Comparison of ENCODE assay signal across 31 cellular contexts in the genomic region with DNA sequence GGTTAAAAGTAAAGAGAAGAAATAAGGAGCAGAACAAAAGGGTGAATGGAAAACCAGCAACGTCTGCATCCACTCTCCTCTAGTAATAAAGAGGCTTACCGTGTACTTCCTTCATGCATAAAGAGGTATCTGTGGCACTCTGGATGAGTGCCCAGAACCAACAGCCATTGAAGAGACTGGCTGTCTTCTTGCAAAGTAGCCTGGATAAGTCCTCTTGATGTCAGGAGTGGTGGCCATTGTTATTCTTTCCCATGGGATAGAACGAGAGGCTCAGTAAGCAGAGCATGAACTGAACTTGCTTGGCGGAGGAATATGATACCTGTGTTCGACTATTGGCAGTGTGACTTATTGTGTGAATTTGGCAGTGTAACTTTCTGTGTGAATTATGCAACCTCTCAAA.
DNase-seq lines count a peak whose midpoint lies in the region; ATAC-seq, FAIRE-seq and TF ChIP-seq lines count a peak whose summit lies in the region.
"Had no signal": no experiment of that assay in that cellular context is flagged by ENCODE, and none has a peak within 500 bp of the region (broad histone marks: within the 10 kb centered on the region; RNA-seq: fewer than 3 reads in every experiment).

No MANE protein-coding gene starts in this region.

- no peaks in the 10 kb centered on the region for H3K79me2 ChIP-seq in astrocyte (ENCODE audit: insufficient read depth, low read length)

- POLR2A ChIA-PET in A673 (lab: Charles Lee; ENCODE audit: low non-redundant PET), result no interaction called here

- H3K4me3 ChIP-seq in A673 (ENCODE audit: low read depth, low read length, poor library complexity, severe bottlenecking) (no peak overlapping the region), astrocyte (ENCODE audit: insufficient read depth, low read depth, low read length) (no peak overlapping the region)
- H3K4me3 ChIP-seq: coronary artery, lower lobe of right lung, skin epidermis had no signal

- H2AFZ ChIP-seq in astrocyte (ENCODE audit: low read depth, low read length), result no peak overlapping the region

- TF ChIP-seq CTCF in A673 (conservative IDR thresholded peaks at IDR 0.05; ENCODE audit: low read depth, low read length) (no peak), astrocyte (IDR thresholded peaks at IDR 0.05; ENCODE audit: insufficient read depth, low read depth, low read length) (no peak)

- no TSS peak for BruUV-seq in A673 (replicated peaks; lab: Mats Ljungman, UMichigan)

- no peak overlapping the region for H3K9ac ChIP-seq in astrocyte (ENCODE audit: low read length)
- H3K9ac ChIP-seq: KMS-11, SK-N-SH had no signal

- H3K27me3 ChIP-seq in A673 (replicated peaks; ENCODE audit: insufficient read depth, low read depth, low read length, poor library complexity), result peaks cover 3% of the 10 kb centered on the region
- peaks cover 5% of the 10 kb centered on the region for H3K27me3 ChIP-seq in astrocyte (ENCODE audit: insufficient read depth, low read length)

- ATAC-seq in GM18502 (IDR thresholded peaks at IDR 0.05; ENCODE audit: poor library complexity, unreplicated experiment), result no peak
- ATAC-seq: activated CD8-positive, alpha-beta T cell treated with anti-CD3 and anti-CD28 coated beads for 36 hours; activated T-helper 17 cell treated with anti-CD3 and anti-CD28 coated beads, Interleukin-2, amount 50 U/mL, for 72 hours; CD8-positive, alpha-beta T cell; effector memory CD8-positive, alpha-beta T cell; HCT116; lower lobe of right lung; natural killer cell treated with Interleukin-12 subunit alpha and Interleukin-12 subunit beta and Interleukin-15 and Interleukin-18, amount 100 ng/mL, for 72 hours; T-helper 17 cell had no signal

- H3K27me3 Mint-ChIP-seq in astrocyte (ENCODE audit: low read depth, unreplicated experiment), result peaks cover 6% of the 10 kb centered on the region

- intact Hi-C loops in A673 (cut with micrococcal nuclease; ENCODE audit: unreplicated experiment), result no loop called here

- no peak overlapping the region for H3K27ac Mint-ChIP-seq in astrocyte (ENCODE audit: unreplicated experiment)
- H3K27ac Mint-ChIP-seq: activated CD8-positive, alpha-beta T cell treated with anti-CD3 and anti-CD28 coated beads for 36 hours; activated naive CD4-positive, alpha-beta T cell treated with anti-CD3 and anti-CD28 coated beads, Interleukin-2, amount 50 U/mL, for 24 hours; activated T-helper 17 cell treated with anti-CD3 and anti-CD28 coated beads, Interleukin-2, amount 50 U/mL, for 72 hours; B cell; CD8-positive, alpha-beta T cell; effector memory CD8-positive, alpha-beta T cell; natural killer cell treated with Interleukin-12 subunit alpha and Interleukin-12 subunit beta and Interleukin-15 and Interleukin-18, amount 100 ng/mL, for 72 hours; T-helper 17 cell had no signal

- no peaks in the 10 kb centered on the region for H3K36me3 Mint-ChIP-seq in astrocyte (ENCODE audit: low read depth, unreplicated experiment)
- H3K36me3 Mint-ChIP-seq: activated naive CD4-positive, alpha-beta T cell treated with anti-CD3 and anti-CD28 coated beads, Interleukin-2, amount 50 U/mL, for 24 hours; CD8-positive, alpha-beta T cell; natural killer cell treated with Interleukin-12 subunit alpha and Interleukin-12 subunit beta and Interleukin-15 and Interleukin-18, amount 100 ng/mL, for 72 hours had no signal

- DNase-seq in A673 (ENCODE audit: low spot score), result peak; percentile 4
- peak; percentile 33 for DNase-seq in M059J (ENCODE audit: low read depth)
- peak; percentile 4 for DNase-seq in NCI-H2196 treated with DMSO at 0.1 percent for 48 hours (lab: John Stamatoyannopoulos, UW; ENCODE audit: unreplicated experiment)
- DNase-seq in astrocyte (ENCODE audit: low read depth), result peak; percentile 12
- no peak for DNase-seq in stimulated activated CD4-positive, alpha-beta T cell treated with anti-CD3 and anti-CD28 coated beads, Interleukin-2, amount 100 ng/mL, for 24 hours
- DNase-seq in central memory CD4-positive, alpha-beta T cell, result no peak
- DNase-seq in foreskin melanocyte, result no peak
- DNase-seq: activated CD4-positive, CD25-positive, alpha-beta regulatory T cell treated with anti-CD3 and anti-CD28 coated beads, Interleukin-2, amount 50 U/mL, for 72 hours; activated CD8-positive, alpha-beta T cell treated with anti-CD3 and anti-CD28 coated beads for 36 hours; amygdala; CD8-positive, alpha-beta T cell; DND-41; effector memory CD8-positive, alpha-beta T cell; head of caudate nucleus; lower lobe of right lung; NCI-H2029 treated with DMSO at 0.1 percent for 48 hours; NCI-H748 treated with DMSO at 0.1 percent for 48 hours; SK-N-SH; T-helper 17 cell; trophoblast cell had no signal

- no peaks in the 10 kb centered on the region for H3K4me1 ChIP-seq in A673 (ENCODE audit: insufficient read depth, low read length, poor library complexity, severe bottlenecking)
- H3K4me1 ChIP-seq in astrocyte (ENCODE audit: insufficient read depth, low read length), result no peaks in the 10 kb centered on the region
- H3K4me1 ChIP-seq: lower lobe of right lung had no signal

- FAIRE-seq in astrocyte (lab: Jason Lieb, UNC), result peak; percentile 68
- FAIRE-seq: keratinocyte had no signal

- no peaks in the 10 kb centered on the region for H3K9me3 Mint-ChIP-seq in astrocyte (ENCODE audit: unreplicated experiment)
- H3K9me3 Mint-ChIP-seq: activated CD8-positive, alpha-beta T cell treated with anti-CD3 and anti-CD28 coated beads for 36 hours; activated naive CD4-positive, alpha-beta T cell treated with anti-CD3 and anti-CD28 coated beads, Interleukin-2, amount 50 U/mL, for 24 hours; activated T-helper 17 cell treated with anti-CD3 and anti-CD28 coated beads, Interleukin-2, amount 50 U/mL, for 72 hours; CD8-positive, alpha-beta T cell; effector memory CD8-positive, alpha-beta T cell; natural killer cell treated with Interleukin-12 subunit alpha and Interleukin-12 subunit beta and Interleukin-15 and Interleukin-18, amount 100 ng/mL, for 72 hours had no signal

- no peaks in the 10 kb centered on the region for H4K20me1 ChIP-seq in astrocyte (ENCODE audit: insufficient read depth, low read length)

- H3K27ac ChIP-seq in A673 (ENCODE audit: low read depth, low read length, poor library complexity, severe bottlenecking), result no peak overlapping the region
- no peak overlapping the region for H3K27ac ChIP-seq in astrocyte (ENCODE audit: low read depth, low read length)
- H3K27ac ChIP-seq: coronary artery, KMS-11, lower lobe of right lung, RWPE1, skin epidermis had no signal

- CTCF ChIA-PET in A673 (lab: Charles Lee), result no interaction called here

- H3K36me3 ChIP-seq in A673 (ENCODE audit: insufficient read depth, low read length, poor library complexity, severe bottlenecking) (no peaks in the 10 kb centered on the region), astrocyte (ENCODE audit: insufficient read depth, low read length) (no peaks in the 10 kb centered on the region)
- H3K36me3 ChIP-seq: lower lobe of right lung had no signal

- peaks cover 5% of the 10 kb centered on the region for H3K4me1 Mint-ChIP-seq in astrocyte (ENCODE audit: low read depth, unreplicated experiment)
- H3K4me1 Mint-ChIP-seq: activated naive CD4-positive, alpha-beta T cell treated with anti-CD3 and anti-CD28 coated beads, Interleukin-2, amount 50 U/mL, for 24 hours; activated T-helper 17 cell treated with anti-CD3 and anti-CD28 coated beads, Interleukin-2, amount 50 U/mL, for 72 hours; B cell had no signal

- H3K4me3 Mint-ChIP-seq in astrocyte (ENCODE audit: unreplicated experiment), result no peak overlapping the region
- H3K4me3 Mint-ChIP-seq: activated CD8-positive, alpha-beta T cell treated with anti-CD3 and anti-CD28 coated beads for 36 hours; activated naive CD4-positive, alpha-beta T cell treated with anti-CD3 and anti-CD28 coated beads, Interleukin-2, amount 50 U/mL, for 24 hours; activated T-helper 17 cell treated with anti-CD3 and anti-CD28 coated beads, Interleukin-2, amount 50 U/mL, for 72 hours; B cell; CD8-positive, alpha-beta T cell; effector memory CD8-positive, alpha-beta T cell; natural killer cell treated with Interleukin-12 subunit alpha and Interleukin-12 subunit beta and Interleukin-15 and Interleukin-18, amount 100 ng/mL, for 72 hours; T-helper 17 cell had no signal

- H3K4me2 ChIP-seq in astrocyte (ENCODE audit: low read length), result no peak overlapping the region
- H3K4me2 ChIP-seq: KMS-11, SK-N-SH had no signal

- H3K9me3 ChIP-seq in A673 (ENCODE audit: low read depth, low read length, poor library complexity, severe bottlenecking) (no peaks in the 10 kb centered on the region), astrocyte (ENCODE audit: insufficient read depth, low read depth, low read length) (no peaks in the 10 kb centered on the region)
- H3K9me3 ChIP-seq: lower lobe of right lung, SK-N-SH had no signal

Comparison
In these comparisons a context has a peak if more than half of its experiments do, and no peak if none do; other contexts are left out.
1. DNase-seq: peak in A673 (single experiment), M059J (single experiment), NCI-H2196 treated with DMSO at 0.1 percent for 48 hours (single experiment) and astrocyte (single experiment); none in stimulated activated CD4-positive, alpha-beta T cell treated with anti-CD3 and anti-CD28 coated beads, Interleukin-2, amount 100 ng/mL, for 24 hours (0 of 2), central memory CD4-positive, alpha-beta T cell (single experiment) and foreskin melanocyte (single experiment).